In genomic region chr14:77965919-77966435, GRCh38 we compare ENCODE assay signal across 8 cellular contexts.
DNase-seq lines count a peak whose midpoint lies in the region; ATAC-seq, FAIRE-seq and TF ChIP-seq lines count a peak whose summit lies in the region.

No MANE protein-coding gene starts in this region.

- no peaks in the 10 kb centered on the region for H3K36me3 ChIP-seq in gastroesophageal sphincter

- H3K4me1 Mint-ChIP-seq in effector memory CD8-positive, alpha-beta T cell (ENCODE audit: low read depth in 2 of 2) = peaks cover 0 to 2% of the 10 kb centered on the region in 2 donors

- TF ChIP-seq POLR2A in gastroesophageal sphincter (IDR thresholded peaks at IDR 0.05) = no peak

- H3K27me3 Mint-ChIP-seq in effector memory CD8-positive, alpha-beta T cell = peaks cover 32 to 79% of the 10 kb centered on the region in 2 donors

- peak overlapping the region in 1 of 2 donors; percentile 19 for H3K4me3 Mint-ChIP-seq in effector memory CD8-positive, alpha-beta T cell

- no peaks in the 10 kb centered on the region for H3K9me3 Mint-ChIP-seq in effector memory CD8-positive, alpha-beta T cell

- peaks cover 0 to 8% (median 4%) of the 10 kb centered on the region in 3 donors for H3K4me1 ChIP-seq in gastroesophageal sphincter

- 0% methylated on average over 3 of the region's 35 CpGs; no CpG with 5 or more reads in 1 of the 2 donors for WGBS in gastroesophageal sphincter (ENCODE audit: low coverage in 1 of 2), 2 donors

- no peak overlapping the region for H3K27ac Mint-ChIP-seq in effector memory CD8-positive, alpha-beta T cell

- ATAC-seq in HG03039 (IDR thresholded peaks at IDR 0.05; ENCODE audit: unreplicated experiment) (peak; percentile 52), gastroesophageal sphincter (no peak)
- ATAC-seq in effector memory CD8-positive, alpha-beta T cell (replicated peaks) = no peak

- peak overlapping the region in 1 of 2 donors; percentile 37 for H3K4me3 ChIP-seq in gastroesophageal sphincter

- DNase-seq in AG08396 (ENCODE audit: low spot score) (peak; percentile 50), GM18507 (ENCODE audit: extremely low spot score, insufficient read length, low read depth) (peak; percentile 36), NCI-H748 treated with DMSO at 0.1 percent for 48 hours (lab: John Stamatoyannopoulos, UW) (peak; percentile 75), dermis blood vessel endothelial cell (peak; percentile 14), midbrain (lab: John Stamatoyannopoulos, UW) (peak; percentile 7)
- no peak for DNase-seq in effector memory CD8-positive, alpha-beta T cell

- no peak for TF ChIP-seq EP300 in gastroesophageal sphincter (IDR thresholded peaks at IDR 0.05)

- FAIRE-seq in GM18507 (lab: Jason Lieb, UNC) = peak; percentile 50

- TF ChIP-seq CTCF in gastroesophageal sphincter (IDR thresholded peaks at IDR 0.05) = no peak

- H3K27ac ChIP-seq in gastroesophageal sphincter = no peak overlapping the region

- no peaks in the 10 kb centered on the region for H3K36me3 Mint-ChIP-seq in effector memory CD8-positive, alpha-beta T cell (ENCODE audit: insufficient read depth)

- H3K27me3 ChIP-seq in gastroesophageal sphincter = peaks cover 51% of the 10 kb centered on the region

- no peaks in the 10 kb centered on the region for H3K9me3 ChIP-seq in gastroesophageal sphincter

Comparison
In these comparisons a context has a peak if more than half of its experiments do, and no peak if none do; other contexts are left out.
1. DNase-seq: peak in AG08396 (single experiment), GM18507 (single experiment), NCI-H748 treated with DMSO at 0.1 percent for 48 hours (single experiment), dermis blood vessel endothelial cell (single experiment) and midbrain (single experiment); none in effector memory CD8-positive, alpha-beta T cell (0 of 3).